ENCODE assay signal across 1 cellular context in the genomic region with DNA sequence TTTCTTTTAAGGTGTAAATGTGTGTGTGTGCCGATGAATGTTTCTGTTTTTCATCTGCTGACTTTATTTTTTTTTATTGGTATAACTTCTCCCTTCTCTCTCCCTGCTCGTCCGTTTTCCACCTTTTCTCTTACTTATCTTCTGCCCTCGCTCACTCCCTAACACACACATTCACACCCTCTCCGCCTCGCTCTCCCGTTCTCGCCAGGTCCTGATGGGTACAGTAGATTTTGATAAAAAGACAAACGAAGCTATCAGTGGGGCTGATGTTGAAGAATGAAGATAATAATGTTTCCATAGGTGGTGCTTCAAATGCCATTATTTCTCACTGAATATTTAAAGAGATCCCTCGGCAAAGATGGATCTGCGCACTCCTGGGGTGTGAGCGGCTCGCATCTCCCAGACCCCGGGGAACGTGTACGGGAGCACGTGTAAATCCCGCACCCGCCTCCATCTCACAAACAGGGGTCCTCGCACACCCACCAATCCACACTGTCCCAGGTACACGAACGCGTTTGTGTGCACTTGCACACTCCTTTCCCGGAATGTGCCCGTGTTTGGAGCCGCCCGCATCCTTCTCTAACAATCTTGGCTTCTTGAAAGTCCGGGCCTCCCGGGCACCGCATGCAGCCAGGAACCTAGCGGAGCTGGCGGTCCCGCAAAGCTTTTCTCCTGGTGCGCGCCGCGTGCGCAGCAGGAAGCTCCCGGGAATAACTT.
TF ChIP-seq lines count a peak whose summit lies in the region.

No MANE protein-coding gene starts in this region.

TF ChIP-seq in HEK293, 187 proteins besides CTCF, POLR2A, EP300 and RAD21 (continued from another document):
- peak; percentile 47; the same call in 1 of the 2 replicates for TF ChIP-seq ZBTB48 (tag by site-specific recombination; IDR thresholded peaks at IDR 0.05)
- peak; percentile 5; the same call in 1 of the 2 replicates for TF ChIP-seq ZBTB8A (tag by site-specific recombination; IDR thresholded peaks at IDR 0.05)
- TF ChIP-seq ZNF24 (tag by site-specific recombination; IDR thresholded peaks at IDR 0.05): no peak
- TF ChIP-seq ZNF391 (tag by site-specific recombination; IDR thresholded peaks at IDR 0.05; ENCODE audit: borderline replicate concordance, low read depth): no peak
- 0 out of 2 replicates have a peak, but pooled peaks have one; percentile 4 for TF ChIP-seq PRDM1 (tag by site-specific recombination; IDR thresholded peaks at IDR 0.05)
- TF ChIP-seq ZBTB20 (tag by site-specific recombination; IDR thresholded peaks at IDR 0.05): 0 out of 2 replicates have a peak, but pooled peaks have one; percentile 5
- TF ChIP-seq ZNF585B (tag by site-specific recombination; IDR thresholded peaks at IDR 0.05): no peak
- TF ChIP-seq ZNF335 (tag by site-specific recombination; conservative IDR thresholded peaks at IDR 0.05): peak; percentile 50
- no peak for TF ChIP-seq ZNF692 (tag by site-specific recombination; IDR thresholded peaks at IDR 0.05)
- TF ChIP-seq, protein P1, sequence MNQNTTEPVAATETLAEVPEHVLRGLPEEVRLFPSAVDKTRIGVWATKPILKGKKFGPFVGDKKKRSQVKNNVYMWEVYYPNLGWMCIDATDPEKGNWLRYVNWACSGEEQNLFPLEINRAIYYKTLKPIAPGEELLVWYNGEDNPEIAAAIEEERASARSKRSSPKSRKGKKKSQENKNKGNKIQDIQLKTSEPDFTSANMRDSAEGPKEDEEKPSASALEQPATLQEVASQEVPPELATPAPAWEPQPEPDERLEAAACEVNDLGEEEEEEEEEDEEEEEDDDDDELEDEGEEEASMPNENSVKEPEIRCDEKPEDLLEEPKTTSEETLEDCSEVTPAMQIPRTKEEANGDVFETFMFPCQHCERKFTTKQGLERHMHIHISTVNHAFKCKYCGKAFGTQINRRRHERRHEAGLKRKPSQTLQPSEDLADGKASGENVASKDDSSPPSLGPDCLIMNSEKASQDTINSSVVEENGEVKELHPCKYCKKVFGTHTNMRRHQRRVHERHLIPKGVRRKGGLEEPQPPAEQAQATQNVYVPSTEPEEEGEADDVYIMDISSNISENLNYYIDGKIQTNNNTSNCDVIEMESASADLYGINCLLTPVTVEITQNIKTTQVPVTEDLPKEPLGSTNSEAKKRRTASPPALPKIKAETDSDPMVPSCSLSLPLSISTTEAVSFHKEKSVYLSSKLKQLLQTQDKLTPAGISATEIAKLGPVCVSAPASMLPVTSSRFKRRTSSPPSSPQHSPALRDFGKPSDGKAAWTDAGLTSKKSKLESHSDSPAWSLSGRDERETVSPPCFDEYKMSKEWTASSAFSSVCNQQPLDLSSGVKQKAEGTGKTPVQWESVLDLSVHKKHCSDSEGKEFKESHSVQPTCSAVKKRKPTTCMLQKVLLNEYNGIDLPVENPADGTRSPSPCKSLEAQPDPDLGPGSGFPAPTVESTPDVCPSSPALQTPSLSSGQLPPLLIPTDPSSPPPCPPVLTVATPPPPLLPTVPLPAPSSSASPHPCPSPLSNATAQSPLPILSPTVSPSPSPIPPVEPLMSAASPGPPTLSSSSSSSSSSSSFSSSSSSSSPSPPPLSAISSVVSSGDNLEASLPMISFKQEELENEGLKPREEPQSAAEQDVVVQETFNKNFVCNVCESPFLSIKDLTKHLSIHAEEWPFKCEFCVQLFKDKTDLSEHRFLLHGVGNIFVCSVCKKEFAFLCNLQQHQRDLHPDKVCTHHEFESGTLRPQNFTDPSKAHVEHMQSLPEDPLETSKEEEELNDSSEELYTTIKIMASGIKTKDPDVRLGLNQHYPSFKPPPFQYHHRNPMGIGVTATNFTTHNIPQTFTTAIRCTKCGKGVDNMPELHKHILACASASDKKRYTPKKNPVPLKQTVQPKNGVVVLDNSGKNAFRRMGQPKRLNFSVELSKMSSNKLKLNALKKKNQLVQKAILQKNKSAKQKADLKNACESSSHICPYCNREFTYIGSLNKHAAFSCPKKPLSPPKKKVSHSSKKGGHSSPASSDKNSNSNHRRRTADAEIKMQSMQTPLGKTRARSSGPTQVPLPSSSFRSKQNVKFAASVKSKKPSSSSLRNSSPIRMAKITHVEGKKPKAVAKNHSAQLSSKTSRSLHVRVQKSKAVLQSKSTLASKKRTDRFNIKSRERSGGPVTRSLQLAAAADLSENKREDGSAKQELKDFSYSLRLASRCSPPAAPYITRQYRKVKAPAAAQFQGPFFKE (tag by site-specific recombination; IDR thresholded peaks at IDR 0.05; ENCODE audit: borderline replicate concordance): no peak
- TF ChIP-seq, protein P2, sequence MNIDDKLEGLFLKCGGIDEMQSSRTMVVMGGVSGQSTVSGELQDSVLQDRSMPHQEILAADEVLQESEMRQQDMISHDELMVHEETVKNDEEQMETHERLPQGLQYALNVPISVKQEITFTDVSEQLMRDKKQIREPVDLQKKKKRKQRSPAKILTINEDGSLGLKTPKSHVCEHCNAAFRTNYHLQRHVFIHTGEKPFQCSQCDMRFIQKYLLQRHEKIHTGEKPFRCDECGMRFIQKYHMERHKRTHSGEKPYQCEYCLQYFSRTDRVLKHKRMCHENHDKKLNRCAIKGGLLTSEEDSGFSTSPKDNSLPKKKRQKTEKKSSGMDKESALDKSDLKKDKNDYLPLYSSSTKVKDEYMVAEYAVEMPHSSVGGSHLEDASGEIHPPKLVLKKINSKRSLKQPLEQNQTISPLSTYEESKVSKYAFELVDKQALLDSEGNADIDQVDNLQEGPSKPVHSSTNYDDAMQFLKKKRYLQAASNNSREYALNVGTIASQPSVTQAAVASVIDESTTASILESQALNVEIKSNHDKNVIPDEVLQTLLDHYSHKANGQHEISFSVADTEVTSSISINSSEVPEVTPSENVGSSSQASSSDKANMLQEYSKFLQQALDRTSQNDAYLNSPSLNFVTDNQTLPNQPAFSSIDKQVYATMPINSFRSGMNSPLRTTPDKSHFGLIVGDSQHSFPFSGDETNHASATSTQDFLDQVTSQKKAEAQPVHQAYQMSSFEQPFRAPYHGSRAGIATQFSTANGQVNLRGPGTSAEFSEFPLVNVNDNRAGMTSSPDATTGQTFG (tag by site-specific recombination; IDR thresholded peaks at IDR 0.05; ENCODE audit: borderline replicate concordance): no peak
- TF ChIP-seq MZF1 (tag by site-specific recombination; IDR thresholded peaks at IDR 0.05; ENCODE audit: borderline replicate concordance): no peak
- no peak for TF ChIP-seq ZNF404 (tag by site-specific recombination; IDR thresholded peaks at IDR 0.05)
